18 cellular contexts compared by ENCODE assay signal in genomic region chr18:28359177-28359576, GRCh38.
"Had no signal": no experiment of that assay in that cellular context is flagged by ENCODE, and none has a peak within 500 bp of the region (broad histone marks: within the 10 kb centered on the region; RNA-seq: fewer than 3 reads in every experiment).

No MANE protein-coding gene starts in this region.

- ATAC-seq: lower lobe of right lung; naive thymus-derived CD8-positive, alpha-beta T cell; stimulated activated naive B cell treated with anti-CD40 and anti-IgM and Interleukin-4, amounts not matched to agents 10 μg/mL and 1 μg/mL and 100 μg/mL, for 72 hours had no signal

- H3K4me1 ChIP-seq: esophagus muscularis mucosa, lower lobe of right lung, right atrium auricular region, spleen had no signal

- H3K4me3 ChIP-seq: dorsolateral prefrontal cortex, esophagus muscularis mucosa, lower lobe of right lung, right atrium auricular region, spleen had no signal

- H3K36me3 ChIP-seq: esophagus muscularis mucosa, lower lobe of right lung, right atrium auricular region, spleen had no signal

- H3K27me3 ChIP-seq: dorsolateral prefrontal cortex, esophagus muscularis mucosa, right atrium auricular region, spleen had no signal

- H3K27ac ChIP-seq: dorsolateral prefrontal cortex, esophagus muscularis mucosa, lower lobe of right lung, right atrium auricular region, spleen, VCaP had no signal

- DNase-seq: activated CD4-positive, alpha-beta memory T cell treated with anti-CD3 and anti-CD28 coated beads for 36 hours; activated gamma-delta T cell; activated naive CD8-positive, alpha-beta T cell treated with anti-CD3 and anti-CD28 coated beads for 36 hours; activated T-cell treated with anti-CD3 and anti-CD28 coated beads, Interleukin-2, amount 50 U/mL, for 48 hours; anterior cingulate cortex; dorsolateral prefrontal cortex; foreskin fibroblast; immature natural killer cell; lower lobe of right lung; naive thymus-derived CD8-positive, alpha-beta T cell; posterior cingulate gyrus; spleen; stimulated activated CD4-positive, alpha-beta T cell treated with anti-CD3 and anti-CD28 coated beads, Interleukin-2, amount 100 ng/mL, for 24 hours; stimulated activated naive B cell treated with anti-CD40 and anti-IgM and Interleukin-4, amounts not matched to agents 10 μg/mL and 1 μg/mL and 100 μg/mL, for 72 hours; T-helper 9 cell had no signal

- H3K9me3 ChIP-seq: esophagus muscularis mucosa, lower lobe of right lung, right atrium auricular region had no signal
